Comparison of ENCODE assay signal across 26 cellular contexts in the genomic region with DNA sequence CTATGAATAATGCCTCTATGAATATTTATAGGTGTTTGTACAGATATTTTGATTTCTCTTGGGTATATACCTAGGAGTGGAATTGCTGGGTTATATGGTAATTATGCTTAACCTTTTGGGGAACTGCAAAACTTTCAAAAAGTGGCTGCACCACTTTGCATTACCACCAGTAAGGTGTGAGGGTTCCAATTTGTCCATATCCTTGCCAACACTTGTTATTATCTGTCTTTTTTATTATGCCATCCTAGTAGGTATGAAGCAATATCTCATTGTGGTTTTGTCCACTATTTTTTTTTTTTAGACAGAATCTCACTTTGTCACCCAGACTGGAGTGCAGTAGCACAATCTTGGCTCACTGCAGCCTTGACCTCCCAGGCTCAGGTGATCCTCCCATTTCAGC.
"Had no signal": no experiment of that assay in that cellular context is flagged by ENCODE, and none has a peak within 500 bp of the region (broad histone marks: within the 10 kb centered on the region; RNA-seq: fewer than 3 reads in every experiment).

No MANE protein-coding gene starts in this region.

- H3K27ac ChIP-seq: stomach, suprapubic skin, testis, thoracic aorta, thyroid gland, tibial artery, tibial nerve, transverse colon, upper lobe of left lung, upper lobe of right lung, uterus, vagina had no signal

- ATAC-seq: stimulated activated effector memory CD8-positive, alpha-beta T cell treated with anti-CD3 and anti-CD28 coated beads, Interleukin-12 subunit alpha, Interleukin-12 subunit beta, amount 100 ng/mL, for 72 hours; stimulated activated memory B cell treated with anti-CD40 and anti-IgM and Interleukin-4, amounts not matched to agents 10 μg/mL and 1 μg/mL and 100 μg/mL, for 72 hours; stimulated activated naive B cell treated with anti-CD40 and anti-IgM and Interleukin-4, amounts not matched to agents 10 μg/mL and 1 μg/mL and 100 μg/mL, for 72 hours; stimulated activated naive CD8-positive, alpha-beta T cell treated with anti-CD3 and anti-CD28 coated beads, Interleukin-15, amount 100 ng/mL, for 72 hours; stimulated activated naive CD8-positive, alpha-beta T cell treated with anti-CD3 and anti-CD28 coated beads, Interleukin-15, Interleukin-2, amounts not matched to agents 100 U/mL and 50 U/mL, for 24 hours; upper lobe of right lung had no signal

- DNase-seq: stimulated activated CD4-positive, alpha-beta T cell treated with anti-CD3 and anti-CD28 coated beads, Interleukin-2, amount 100 ng/mL, for 48 hours; stimulated activated CD4-positive, alpha-beta T cell treated with anti-CD3 and anti-CD28 coated beads, Interleukin-4, amount 100 ng/mL, for 1 hour; stimulated activated CD4-positive, alpha-beta T cell treated with anti-CD3 and anti-CD28 coated beads, Interleukin-4, amount 100 ng/mL, for 24 hours; stimulated activated CD4-positive, alpha-beta T cell treated with anti-CD3 and anti-CD28 coated beads, Interleukin-4, amount 100 ng/mL, for 4 hours; stimulated activated CD8-positive, alpha-beta memory T cell treated with anti-CD3 and anti-CD28 coated beads, Interleukin-4, amount 100 ng/mL, for 48 hours; stimulated activated naive B cell treated with anti-CD40 and anti-IgM and Interleukin-4, amounts not matched to agents 10 μg/mL and 1 μg/mL and 100 μg/mL, for 72 hours; stimulated activated naive CD4-positive, alpha-beta T cell; stimulated activated naive CD4-positive, alpha-beta T cell treated with Interleukin-2 at 50 U/mL for 16 hours; stimulated activated naive CD8-positive, alpha-beta T cell treated with anti-CD3 and anti-CD28 coated beads, Interleukin-15, amount 100 ng/mL, for 72 hours; stimulated activated naive CD8-positive, alpha-beta T cell treated with anti-CD3 and anti-CD28 coated beads, Interleukin-15, Interleukin-2, amounts not matched to agents 100 U/mL and 50 U/mL, for 24 hours; stomach; substantia nigra; testis; thyroid gland; tibial artery; transverse colon; upper lobe of left lung; upper lobe of right lung; uterus had no signal

- H3K4me3 ChIP-seq: stomach, suprapubic skin, testis, thoracic aorta, thyroid gland, tibial artery, tibial nerve, transverse colon, upper lobe of left lung, upper lobe of right lung, uterus, vagina had no signal

- FAIRE-seq: urothelium cell line had no signal

- H3K9me3 ChIP-seq: suprapubic skin, testis, thoracic aorta, thyroid gland, transverse colon, upper lobe of right lung, uterus, vagina had no signal

- H3K27me3 ChIP-seq: suprapubic skin, testis, thyroid gland, tibial artery, tibial nerve, transverse colon, upper lobe of left lung, upper lobe of right lung, uterus, vagina had no signal

- H3K36me3 ChIP-seq: stomach, suprapubic skin, thoracic aorta, thyroid gland, tibial artery, tibial nerve, transverse colon, upper lobe of left lung, upper lobe of right lung, uterus, vagina had no signal

- H3K4me1 ChIP-seq: stomach, suprapubic skin, testis, tibial artery, tibial nerve, transverse colon, upper lobe of left lung, upper lobe of right lung, uterus, vagina had no signal
